Comparison of ENCODE assay signal across 6 cellular contexts in genomic region chr6:24486065-24486464, GRCh38.
"Had no signal": no experiment of that assay in that cellular context is flagged by ENCODE, and none has a peak within 500 bp of the region (broad histone marks: within the 10 kb centered on the region; RNA-seq: fewer than 3 reads in every experiment).

No MANE protein-coding gene starts in this region.

- DNase-seq: GDM1, GF-D8 had no signal

- FAIRE-seq: G401.6, GM12892, GM18507, GM19239 had no signal
